ENCODE assay signal across 1 cellular context in the genomic region with DNA sequence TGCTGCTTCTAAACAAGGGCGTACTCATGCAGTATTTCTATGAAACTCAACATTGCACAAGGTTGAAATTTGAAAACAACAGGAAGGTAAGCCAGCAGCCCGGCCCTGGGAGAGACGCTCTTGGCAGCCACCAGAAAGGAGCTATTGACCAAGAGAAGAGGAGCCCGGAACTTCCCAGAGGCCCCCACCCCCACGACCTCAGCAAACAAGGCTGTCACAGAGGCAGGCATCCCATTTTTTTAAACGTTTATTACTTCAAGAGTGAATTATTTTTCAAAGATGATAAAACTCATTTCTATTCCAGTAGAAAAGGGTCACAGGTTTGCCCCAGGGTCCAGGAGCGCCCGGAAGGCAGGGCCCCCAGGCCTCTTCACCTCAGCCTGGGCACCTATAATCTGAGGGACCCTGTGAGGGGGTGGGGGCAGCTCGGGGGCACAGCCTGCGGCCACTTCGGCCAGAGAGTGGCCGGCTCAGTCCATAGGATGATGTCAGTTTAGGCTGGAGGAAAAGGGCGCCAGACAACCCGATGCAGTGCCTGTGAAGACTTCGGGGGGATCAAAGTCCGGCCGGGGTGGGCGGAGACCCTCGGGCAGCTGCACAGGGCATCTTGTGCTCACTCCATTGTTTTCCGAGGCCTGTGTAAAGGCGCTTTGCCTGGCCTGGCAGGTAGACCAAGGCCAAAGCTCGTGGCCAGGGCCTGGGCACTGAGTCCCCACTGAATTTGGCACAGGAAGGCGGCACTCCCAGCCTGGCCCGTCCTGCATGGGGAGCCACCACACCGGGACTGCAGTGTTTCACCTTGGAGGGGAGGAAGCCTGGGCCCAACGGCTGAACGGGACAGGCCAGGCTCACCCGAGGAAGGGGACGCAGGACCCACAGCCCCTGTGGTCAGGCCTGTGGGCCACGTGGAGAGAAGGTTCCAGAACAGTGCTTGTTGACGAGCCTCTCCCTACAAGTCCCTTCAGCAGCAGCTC.
A peak's percentile ranks its signal among the peaks of the same experiment; 100 is the strongest.
TF ChIP-seq lines count a peak whose summit lies in the region.

No MANE protein-coding gene starts in this region.

TF ChIP-seq in HepG2, 621 proteins besides CTCF, POLR2A, EP300 and RAD21 (continued from another document and continues in another):
- TF ChIP-seq, protein P1, sequence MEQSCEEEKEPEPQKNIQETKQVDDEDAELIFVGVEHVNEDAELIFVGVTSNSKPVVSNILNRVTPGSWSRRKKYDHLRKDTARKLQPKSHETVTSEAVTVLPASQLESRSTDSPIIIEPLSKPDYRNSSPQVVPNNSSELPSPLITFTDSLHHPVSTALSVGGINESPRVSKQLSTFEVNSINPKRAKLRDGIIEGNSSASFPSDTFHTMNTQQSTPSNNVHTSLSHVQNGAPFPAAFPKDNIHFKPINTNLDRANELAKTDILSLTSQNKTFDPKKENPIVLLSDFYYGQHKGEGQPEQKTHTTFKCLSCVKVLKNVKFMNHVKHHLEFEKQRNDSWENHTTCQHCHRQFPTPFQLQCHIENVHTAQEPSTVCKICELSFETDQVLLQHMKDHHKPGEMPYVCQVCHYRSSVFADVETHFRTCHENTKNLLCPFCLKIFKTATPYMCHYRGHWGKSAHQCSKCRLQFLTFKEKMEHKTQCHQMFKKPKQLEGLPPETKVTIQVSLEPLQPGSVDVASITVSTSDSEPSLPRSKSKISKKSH (CRISPR knock-in tag; IDR thresholded peaks at IDR 0.05; ENCODE audit: borderline replicate concordance) = peak; percentile 51; the same call in 1 of the 2 replicates
- TF ChIP-seq ZNF749 (CRISPR knock-in tag; IDR thresholded peaks at IDR 0.05; ENCODE audit: borderline replicate concordance) (no peak), ZFP90 (CRISPR knock-in tag; IDR thresholded peaks at IDR 0.05; ENCODE audit: borderline replicate concordance) (peak; percentile 37), TBX3 (IDR thresholded peaks at IDR 0.05; ENCODE audit: borderline replicate concordance) (no peak), CHCHD3 (CRISPR knock-in tag; IDR thresholded peaks at IDR 0.05) (peak; percentile 81; the same call in 1 of the 2 replicates), ZZZ3 (CRISPR knock-in tag; IDR thresholded peaks at IDR 0.05; ENCODE audit: borderline replicate concordance) (no peak), ZNF713 (CRISPR knock-in tag; IDR thresholded peaks at IDR 0.05) (no peak), EHMT2 (IDR thresholded peaks at IDR 0.05; ENCODE audit: borderline replicate concordance, low read depth, low read length) (no peak), ZSCAN9 (CRISPR knock-in tag; IDR thresholded peaks at IDR 0.05; ENCODE audit: borderline replicate concordance) (no peak), DMAP1 (CRISPR knock-in tag; IDR thresholded peaks at IDR 0.05) (no peak), ZNF614 (CRISPR knock-in tag; IDR thresholded peaks at IDR 0.05; ENCODE audit: borderline replicate concordance) (peak; percentile 47; the same call in 1 of the 2 replicates), JUNB (CRISPR knock-in tag; IDR thresholded peaks at IDR 0.05; ENCODE audit: borderline replicate concordance) (no peak), ZNF792 (CRISPR knock-in tag; IDR thresholded peaks at IDR 0.05) (no peak), CEBPB (IDR thresholded peaks at IDR 0.05; ENCODE audit: borderline replicate concordance, low read depth, low read length) (peak; percentile 78; the same call in 1 of the 2 replicates), ZNF674 (CRISPR knock-in tag; IDR thresholded peaks at IDR 0.05; ENCODE audit: low read depth) (no peak), ZKSCAN8 (CRISPR knock-in tag; IDR thresholded peaks at IDR 0.05; ENCODE audit: borderline replicate concordance) (no peak), TCF7L2 (IDR thresholded peaks at IDR 0.05; ENCODE audit: low read depth, low read length) (no peak), TARDBP (CRISPR knock-in tag; IDR thresholded peaks at IDR 0.05) (no peak; the same call in 1 of the 2 replicates), SNRNP70 (IDR thresholded peaks at IDR 0.05; ENCODE audit: low read depth, low read length) (no peak), ZNF382 (CRISPR knock-in tag; IDR thresholded peaks at IDR 0.05; ENCODE audit: borderline replicate concordance) (no peak), KLF15 (CRISPR knock-in tag; IDR thresholded peaks at IDR 0.05; ENCODE audit: borderline replicate concordance) (no peak), ZNF343 (CRISPR knock-in tag; IDR thresholded peaks at IDR 0.05) (no peak; the same call in 1 of the 2 replicates), ZNF263 (CRISPR knock-in tag; IDR thresholded peaks at IDR 0.05) (no peak), MATR3 (CRISPR knock-in tag; IDR thresholded peaks at IDR 0.05) (no peak), RBM39 (IDR thresholded peaks at IDR 0.05; ENCODE audit: low read depth, low read length, poor library complexity, severe bottlenecking) (peak; percentile 88), SMAD9 (CRISPR knock-in tag; IDR thresholded peaks at IDR 0.05) (no peak), ZNF589 (CRISPR knock-in tag; conservative IDR thresholded peaks at IDR 0.05) (no peak), ZNF883 (CRISPR knock-in tag; IDR thresholded peaks at IDR 0.05; ENCODE audit: not compliant biosample characterization) (peak; percentile 27), ZNF326 (CRISPR knock-in tag; IDR thresholded peaks at IDR 0.05; ENCODE audit: borderline replicate concordance) (no peak)
- TF ChIP-seq, protein P2, sequence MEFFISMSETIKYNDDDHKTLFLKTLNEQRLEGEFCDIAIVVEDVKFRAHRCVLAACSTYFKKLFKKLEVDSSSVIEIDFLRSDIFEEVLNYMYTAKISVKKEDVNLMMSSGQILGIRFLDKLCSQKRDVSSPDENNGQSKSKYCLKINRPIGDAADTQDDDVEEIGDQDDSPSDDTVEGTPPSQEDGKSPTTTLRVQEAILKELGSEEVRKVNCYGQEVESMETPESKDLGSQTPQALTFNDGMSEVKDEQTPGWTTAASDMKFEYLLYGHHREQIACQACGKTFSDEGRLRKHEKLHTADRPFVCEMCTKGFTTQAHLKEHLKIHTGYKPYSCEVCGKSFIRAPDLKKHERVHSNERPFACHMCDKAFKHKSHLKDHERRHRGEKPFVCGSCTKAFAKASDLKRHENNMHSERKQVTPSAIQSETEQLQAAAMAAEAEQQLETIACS (CRISPR knock-in tag; IDR thresholded peaks at IDR 0.05) = no peak
- TF ChIP-seq, protein P3, sequence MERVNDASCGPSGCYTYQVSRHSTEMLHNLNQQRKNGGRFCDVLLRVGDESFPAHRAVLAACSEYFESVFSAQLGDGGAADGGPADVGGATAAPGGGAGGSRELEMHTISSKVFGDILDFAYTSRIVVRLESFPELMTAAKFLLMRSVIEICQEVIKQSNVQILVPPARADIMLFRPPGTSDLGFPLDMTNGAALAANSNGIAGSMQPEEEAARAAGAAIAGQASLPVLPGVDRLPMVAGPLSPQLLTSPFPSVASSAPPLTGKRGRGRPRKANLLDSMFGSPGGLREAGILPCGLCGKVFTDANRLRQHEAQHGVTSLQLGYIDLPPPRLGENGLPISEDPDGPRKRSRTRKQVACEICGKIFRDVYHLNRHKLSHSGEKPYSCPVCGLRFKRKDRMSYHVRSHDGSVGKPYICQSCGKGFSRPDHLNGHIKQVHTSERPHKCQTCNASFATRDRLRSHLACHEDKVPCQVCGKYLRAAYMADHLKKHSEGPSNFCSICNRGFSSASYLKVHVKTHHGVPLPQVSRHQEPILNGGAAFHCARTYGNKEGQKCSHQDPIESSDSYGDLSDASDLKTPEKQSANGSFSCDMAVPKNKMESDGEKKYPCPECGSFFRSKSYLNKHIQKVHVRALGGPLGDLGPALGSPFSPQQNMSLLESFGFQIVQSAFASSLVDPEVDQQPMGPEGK (CRISPR knock-in tag; IDR thresholded peaks at IDR 0.05) = peak; percentile 36; the same call in 1 of the 2 replicates
- TF ChIP-seq, protein P4, sequence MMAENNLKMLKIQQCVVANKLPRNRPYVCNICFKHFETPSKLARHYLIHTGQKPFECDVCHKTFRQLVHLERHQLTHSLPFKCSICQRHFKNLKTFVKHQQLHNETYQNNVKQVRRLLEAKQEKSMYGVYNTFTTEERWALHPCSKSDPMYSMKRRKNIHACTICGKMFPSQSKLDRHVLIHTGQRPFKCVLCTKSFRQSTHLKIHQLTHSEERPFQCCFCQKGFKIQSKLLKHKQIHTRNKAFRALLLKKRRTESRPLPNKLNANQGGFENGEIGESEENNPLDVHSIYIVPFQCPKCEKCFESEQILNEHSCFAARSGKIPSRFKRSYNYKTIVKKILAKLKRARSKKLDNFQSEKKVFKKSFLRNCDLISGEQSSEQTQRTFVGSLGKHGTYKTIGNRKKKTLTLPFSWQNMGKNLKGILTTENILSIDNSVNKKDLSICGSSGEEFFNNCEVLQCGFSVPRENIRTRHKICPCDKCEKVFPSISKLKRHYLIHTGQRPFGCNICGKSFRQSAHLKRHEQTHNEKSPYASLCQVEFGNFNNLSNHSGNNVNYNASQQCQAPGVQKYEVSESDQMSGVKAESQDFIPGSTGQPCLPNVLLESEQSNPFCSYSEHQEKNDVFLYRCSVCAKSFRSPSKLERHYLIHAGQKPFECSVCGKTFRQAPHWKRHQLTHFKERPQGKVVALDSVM (CRISPR knock-in tag; IDR thresholded peaks at IDR 0.05) = peak; percentile 49
- TF ChIP-seq, protein P5, sequence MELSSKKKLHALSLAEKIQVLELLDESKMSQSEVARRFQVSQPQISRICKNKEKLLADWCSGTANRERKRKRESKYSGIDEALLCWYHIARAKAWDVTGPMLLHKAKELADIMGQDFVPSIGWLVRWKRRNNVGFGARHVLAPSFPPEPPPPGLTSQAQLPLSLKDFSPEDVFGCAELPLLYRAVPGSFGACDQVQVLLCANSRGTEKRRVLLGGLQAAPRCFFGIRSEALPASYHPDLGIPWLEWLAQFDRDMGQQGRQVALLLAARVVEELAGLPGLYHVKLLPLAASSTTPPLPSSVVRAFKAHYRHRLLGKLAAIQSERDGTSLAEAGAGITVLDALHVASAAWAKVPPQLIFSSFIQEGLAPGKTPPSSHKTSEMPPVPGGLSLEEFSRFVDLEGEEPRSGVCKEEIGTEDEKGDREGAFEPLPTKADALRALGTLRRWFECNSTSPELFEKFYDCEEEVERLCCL (CRISPR knock-in tag; IDR thresholded peaks at IDR 0.05; ENCODE audit: borderline replicate concordance) = no peak
- TF ChIP-seq, protein P6, sequence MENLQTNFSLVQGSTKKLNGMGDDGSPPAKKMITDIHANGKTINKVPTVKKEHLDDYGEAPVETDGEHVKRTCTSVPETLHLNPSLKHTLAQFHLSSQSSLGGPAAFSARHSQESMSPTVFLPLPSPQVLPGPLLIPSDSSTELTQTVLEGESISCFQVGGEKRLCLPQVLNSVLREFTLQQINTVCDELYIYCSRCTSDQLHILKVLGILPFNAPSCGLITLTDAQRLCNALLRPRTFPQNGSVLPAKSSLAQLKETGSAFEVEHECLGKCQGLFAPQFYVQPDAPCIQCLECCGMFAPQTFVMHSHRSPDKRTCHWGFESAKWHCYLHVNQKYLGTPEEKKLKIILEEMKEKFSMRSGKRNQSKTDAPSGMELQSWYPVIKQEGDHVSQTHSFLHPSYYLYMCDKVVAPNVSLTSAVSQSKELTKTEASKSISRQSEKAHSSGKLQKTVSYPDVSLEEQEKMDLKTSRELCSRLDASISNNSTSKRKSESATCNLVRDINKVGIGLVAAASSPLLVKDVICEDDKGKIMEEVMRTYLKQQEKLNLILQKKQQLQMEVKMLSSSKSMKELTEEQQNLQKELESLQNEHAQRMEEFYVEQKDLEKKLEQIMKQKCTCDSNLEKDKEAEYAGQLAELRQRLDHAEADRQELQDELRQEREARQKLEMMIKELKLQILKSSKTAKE (CRISPR knock-in tag; IDR thresholded peaks at IDR 0.05; ENCODE audit: borderline replicate concordance) = no peak
- TF ChIP-seq, protein P7, sequence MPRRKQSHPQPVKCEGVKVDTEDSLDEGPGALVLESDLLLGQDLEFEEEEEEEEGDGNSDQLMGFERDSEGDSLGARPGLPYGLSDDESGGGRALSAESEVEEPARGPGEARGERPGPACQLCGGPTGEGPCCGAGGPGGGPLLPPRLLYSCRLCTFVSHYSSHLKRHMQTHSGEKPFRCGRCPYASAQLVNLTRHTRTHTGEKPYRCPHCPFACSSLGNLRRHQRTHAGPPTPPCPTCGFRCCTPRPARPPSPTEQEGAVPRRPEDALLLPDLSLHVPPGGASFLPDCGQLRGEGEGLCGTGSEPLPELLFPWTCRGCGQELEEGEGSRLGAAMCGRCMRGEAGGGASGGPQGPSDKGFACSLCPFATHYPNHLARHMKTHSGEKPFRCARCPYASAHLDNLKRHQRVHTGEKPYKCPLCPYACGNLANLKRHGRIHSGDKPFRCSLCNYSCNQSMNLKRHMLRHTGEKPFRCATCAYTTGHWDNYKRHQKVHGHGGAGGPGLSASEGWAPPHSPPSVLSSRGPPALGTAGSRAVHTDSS (CRISPR knock-in tag; conservative IDR thresholded peaks at IDR 0.05) = no peak
- TF ChIP-seq, protein P8, sequence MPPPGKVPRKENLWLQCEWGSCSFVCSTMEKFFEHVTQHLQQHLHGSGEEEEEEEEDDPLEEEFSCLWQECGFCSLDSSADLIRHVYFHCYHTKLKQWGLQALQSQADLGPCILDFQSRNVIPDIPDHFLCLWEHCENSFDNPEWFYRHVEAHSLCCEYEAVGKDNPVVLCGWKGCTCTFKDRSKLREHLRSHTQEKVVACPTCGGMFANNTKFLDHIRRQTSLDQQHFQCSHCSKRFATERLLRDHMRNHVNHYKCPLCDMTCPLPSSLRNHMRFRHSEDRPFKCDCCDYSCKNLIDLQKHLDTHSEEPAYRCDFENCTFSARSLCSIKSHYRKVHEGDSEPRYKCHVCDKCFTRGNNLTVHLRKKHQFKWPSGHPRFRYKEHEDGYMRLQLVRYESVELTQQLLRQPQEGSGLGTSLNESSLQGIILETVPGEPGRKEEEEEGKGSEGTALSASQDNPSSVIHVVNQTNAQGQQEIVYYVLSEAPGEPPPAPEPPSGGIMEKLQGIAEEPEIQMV (CRISPR knock-in tag; IDR thresholded peaks at IDR 0.05; ENCODE audit: low read depth) = no peak
- TF ChIP-seq, protein P9, sequence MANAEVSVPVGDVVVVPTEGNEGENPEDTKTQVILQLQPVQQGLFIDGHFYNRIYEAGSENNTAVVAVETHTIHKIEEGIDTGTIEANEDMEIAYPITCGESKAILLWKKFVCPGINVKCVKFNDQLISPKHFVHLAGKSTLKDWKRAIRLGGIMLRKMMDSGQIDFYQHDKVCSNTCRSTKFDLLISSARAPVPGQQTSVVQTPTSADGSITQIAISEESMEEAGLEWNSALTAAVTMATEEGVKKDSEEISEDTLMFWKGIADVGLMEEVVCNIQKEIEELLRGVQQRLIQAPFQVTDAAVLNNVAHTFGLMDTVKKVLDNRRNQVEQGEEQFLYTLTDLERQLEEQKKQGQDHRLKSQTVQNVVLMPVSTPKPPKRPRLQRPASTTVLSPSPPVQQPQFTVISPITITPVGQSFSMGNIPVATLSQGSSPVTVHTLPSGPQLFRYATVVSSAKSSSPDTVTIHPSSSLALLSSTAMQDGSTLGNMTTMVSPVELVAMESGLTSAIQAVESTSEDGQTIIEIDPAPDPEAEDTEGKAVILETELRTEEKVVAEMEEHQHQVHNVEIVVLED (CRISPR knock-in tag; IDR thresholded peaks at IDR 0.05; ENCODE audit: borderline replicate concordance) = no peak
